Comparison of ENCODE assay signal across 10 cellular contexts in the genomic region with DNA sequence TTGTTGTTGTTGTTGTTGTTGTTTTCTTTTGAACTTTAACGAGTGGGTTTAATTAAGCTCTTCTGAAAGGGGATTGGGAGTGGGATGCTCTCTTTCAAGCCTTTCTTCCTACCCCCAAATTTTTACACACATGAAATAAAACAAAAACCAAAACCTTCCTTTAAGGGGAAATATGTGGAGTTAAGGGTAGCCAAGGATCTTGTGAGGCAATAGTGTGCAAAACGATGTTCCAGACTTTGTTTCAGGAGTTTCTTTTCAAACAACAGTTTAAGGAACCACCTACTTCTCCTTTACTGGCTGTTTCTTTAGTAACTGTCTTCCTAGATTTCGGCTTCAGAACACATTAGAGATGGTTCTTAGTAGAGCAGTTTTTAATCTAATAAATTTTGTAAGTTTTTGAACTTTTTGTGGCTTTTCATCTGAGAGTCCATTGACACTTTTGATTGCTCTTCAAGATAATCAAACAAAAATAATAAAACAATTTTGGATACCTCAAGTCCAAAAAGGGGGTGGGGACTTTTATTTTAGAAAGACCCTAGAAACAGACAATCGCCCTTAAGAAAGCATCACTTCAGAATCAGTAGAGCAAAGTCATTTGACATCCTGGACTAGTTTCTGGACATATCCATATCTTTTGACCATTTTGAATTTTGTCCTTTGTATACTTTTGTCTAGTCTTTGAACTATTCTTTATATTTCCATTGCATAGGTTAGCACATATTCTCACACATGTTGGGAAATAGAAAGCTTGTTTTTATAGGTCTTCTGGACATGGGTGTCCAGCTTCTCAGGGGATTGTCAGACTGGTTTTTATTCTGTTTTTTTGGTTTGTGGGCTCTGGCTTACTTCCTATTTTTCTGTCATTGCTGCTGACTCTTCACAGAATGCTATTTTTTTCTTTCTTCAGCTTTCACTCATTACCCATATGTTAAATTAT. TPM values are rescaled to one million over a fixed set of nuclear protein-coding genes. Genes with fewer than 3 reads are reported as not detected.
A peak's percentile ranks its signal among the peaks of the same experiment; 100 is the strongest.
DNase-seq lines count a peak whose midpoint lies in the region; ATAC-seq, FAIRE-seq and TF ChIP-seq lines count a peak whose summit lies in the region.
"Had no signal": no experiment of that assay in that cellular context is flagged by ENCODE, and none has a peak within 500 bp of the region (broad histone marks: within the 10 kb centered on the region; RNA-seq: fewer than 3 reads in every experiment).

No MANE protein-coding gene starts in this region.

- peaks cover 10% of the 10 kb centered on the region for H4K20me1 ChIP-seq in astrocyte (ENCODE audit: insufficient read depth, low read length)
- H4K20me1 ChIP-seq in neural progenitor cell (ENCODE audit: low read depth): peaks cover 38% of the 10 kb centered on the region

- H3K4me3 Mint-ChIP-seq in astrocyte (ENCODE audit: unreplicated experiment) (peak overlapping the region; percentile 22), neural progenitor cell (no peak overlapping the region)
- no peak overlapping the region for H3K4me3 Mint-ChIP-seq in activated naive CD4-positive, alpha-beta T cell treated with anti-CD3 and anti-CD28 coated beads for 36 hours
- H3K4me3 Mint-ChIP-seq: activated naive CD8-positive, alpha-beta T cell had no signal

- CTCF ChIA-PET in activated naive CD4-positive, alpha-beta T cell treated with anti-CD3 and anti-CD28 coated beads for 36 hours (lab: Charles Lee): interaction anchor here (0.6 to 1.1 kb wide), 4 partner anchors 23 to 235 kb away, joined by 3 read pairs; no protein-coding TSS in a partner anchor

- intact Hi-C loops in activated naive CD4-positive, alpha-beta T cell treated with anti-CD3 and anti-CD28 coated beads for 36 hours (cut with micrococcal nuclease): loop anchor here (5.0 to 10.0 kb wide), 3 partner anchors 327 to 1833 kb away; partner anchors contain the start of gene TFDP2

- H3K27me3 Mint-ChIP-seq in astrocyte (ENCODE audit: low read depth, unreplicated experiment): no peaks in the 10 kb centered on the region
- peaks cover 7% of the 10 kb centered on the region for H3K27me3 Mint-ChIP-seq in neural progenitor cell (ENCODE audit: insufficient read depth, low read depth)
- no peaks in the 10 kb centered on the region for H3K27me3 Mint-ChIP-seq in activated naive CD4-positive, alpha-beta T cell treated with anti-CD3 and anti-CD28 coated beads for 36 hours (ENCODE audit: low read depth)
- H3K27me3 Mint-ChIP-seq: activated naive CD8-positive, alpha-beta T cell had no signal

- H3K9me3 ChIP-seq in astrocyte (ENCODE audit: insufficient read depth, low read depth, low read length) (no peaks in the 10 kb centered on the region), neural progenitor cell (ENCODE audit: low read depth) (no peaks in the 10 kb centered on the region)

- no peak overlapping the region for H2AFZ ChIP-seq in ACC112 (ENCODE audit: low read length, unreplicated experiment)
- no peak overlapping the region for H2AFZ ChIP-seq in astrocyte (ENCODE audit: low read depth, low read length)
- no peak overlapping the region for H2AFZ ChIP-seq in neural progenitor cell (replicated peaks)

- H3F3A ChIP-seq in neural progenitor cell (ENCODE audit: low read depth): peaks cover 13% of the 10 kb centered on the region

- H3K9ac ChIP-seq in astrocyte (ENCODE audit: low read length) (no peak overlapping the region), neural progenitor cell (no peak overlapping the region)

- H3K36me3 ChIP-seq in ACC112 (ENCODE audit: insufficient read depth, low read length) (peaks cover 12% of the 10 kb centered on the region; the same call in 1 of the 2 replicates), astrocyte (ENCODE audit: insufficient read depth, low read length) (no peaks in the 10 kb centered on the region), neural progenitor cell (no peaks in the 10 kb centered on the region)

- H3K27me3 ChIP-seq in ACC112 (ENCODE audit: insufficient read depth, low read length) (no peaks in the 10 kb centered on the region), astrocyte (ENCODE audit: insufficient read depth, low read length) (no peaks in the 10 kb centered on the region), neural progenitor cell (no peaks in the 10 kb centered on the region)

- peaks cover 92% of the 10 kb centered on the region for H3K79me2 ChIP-seq in ACC112 (ENCODE audit: control insufficient read depth, insufficient read depth, low read length, unreplicated experiment)
- H3K79me2 ChIP-seq in astrocyte (ENCODE audit: insufficient read depth, low read length): peaks cover 75% of the 10 kb centered on the region
- H3K79me2 ChIP-seq in neural progenitor cell (ENCODE audit: low read depth): peaks cover 99% of the 10 kb centered on the region

- ATAC-seq in GM19043 (IDR thresholded peaks at IDR 0.05; ENCODE audit: low read depth, unreplicated experiment): peak; percentile 44
- peak; percentile 37 for ATAC-seq in HG03280 (IDR thresholded peaks at IDR 0.05; ENCODE audit: unreplicated experiment)

- FAIRE-seq in astrocyte (lab: Jason Lieb, UNC): no peak
- FAIRE-seq: G401.6 had no signal

- H3K4me1 ChIP-seq in ACC112 (ENCODE audit: control insufficient read depth, insufficient read depth, low read length, unreplicated experiment): peaks cover 31% of the 10 kb centered on the region
- peaks cover 7% of the 10 kb centered on the region for H3K4me1 ChIP-seq in astrocyte (ENCODE audit: insufficient read depth, low read length)
- H3K4me1 ChIP-seq in neural progenitor cell: peaks cover 41% of the 10 kb centered on the region

- H3K4me3 ChIP-seq in ACC112 (ENCODE audit: low read depth, low read length) (peak overlapping the region; percentile 95), astrocyte (ENCODE audit: insufficient read depth, low read depth, low read length) (no peak overlapping the region), neural progenitor cell (peak overlapping the region; percentile 1)

- TF ChIP-seq CTCF in astrocyte (IDR thresholded peaks at IDR 0.05; ENCODE audit: insufficient read depth, low read depth, low read length) (no peak), neural progenitor cell (IDR thresholded peaks at IDR 0.05) (no peak)

- no peaks in the 10 kb centered on the region for H3K36me3 Mint-ChIP-seq in astrocyte (ENCODE audit: low read depth, unreplicated experiment)
- peaks cover 29% of the 10 kb centered on the region for H3K36me3 Mint-ChIP-seq in neural progenitor cell
- H3K36me3 Mint-ChIP-seq in activated naive CD4-positive, alpha-beta T cell treated with anti-CD3 and anti-CD28 coated beads for 36 hours (ENCODE audit: low read depth): peaks cover 5% of the 10 kb centered on the region

- H3K27ac Mint-ChIP-seq in astrocyte (ENCODE audit: unreplicated experiment) (no peak overlapping the region), neural progenitor cell (no peak overlapping the region)
- no peak overlapping the region for H3K27ac Mint-ChIP-seq in activated naive CD4-positive, alpha-beta T cell treated with anti-CD3 and anti-CD28 coated beads for 36 hours
- H3K27ac Mint-ChIP-seq: activated naive CD8-positive, alpha-beta T cell had no signal

- no peaks in the 10 kb centered on the region for H3K9me3 Mint-ChIP-seq in astrocyte (ENCODE audit: unreplicated experiment)
- peaks cover 36% of the 10 kb centered on the region for H3K9me3 Mint-ChIP-seq in neural progenitor cell
- H3K9me3 Mint-ChIP-seq in activated naive CD4-positive, alpha-beta T cell treated with anti-CD3 and anti-CD28 coated beads for 36 hours: no peaks in the 10 kb centered on the region

- DNase-seq in astrocyte (ENCODE audit: low read depth) (no peak), neural progenitor cell (ENCODE audit: low spot score) (no peak), NCI-H1105 treated with DMSO at 0.1 percent for 48 hours (lab: John Stamatoyannopoulos, UW) (no peak), NCI-H345 (lab: John Stamatoyannopoulos, UW) (no peak)
- no peak for DNase-seq in activated naive CD4-positive, alpha-beta T cell treated with anti-CD3 and anti-CD28 coated beads for 36 hours

- H3K4me1 Mint-ChIP-seq in astrocyte (ENCODE audit: low read depth, unreplicated experiment): peaks cover 15% of the 10 kb centered on the region
- peaks cover 12% of the 10 kb centered on the region for H3K4me1 Mint-ChIP-seq in neural progenitor cell
- peaks cover 35% of the 10 kb centered on the region for H3K4me1 Mint-ChIP-seq in activated naive CD4-positive, alpha-beta T cell treated with anti-CD3 and anti-CD28 coated beads for 36 hours (ENCODE audit: low read depth)

- H3K4me2 ChIP-seq in astrocyte (ENCODE audit: low read length) (peak overlapping the region; percentile 46), neural progenitor cell (peak overlapping the region; percentile 95)

- peak overlapping the region; percentile 48 for H3K27ac ChIP-seq in ACC112 (ENCODE audit: low read depth, low read length)
- H3K27ac ChIP-seq in astrocyte (ENCODE audit: low read depth, low read length): no peak overlapping the region
- H3K27ac ChIP-seq in neural progenitor cell: peak overlapping the region; percentile 20

RNA-seq across cellular contexts. Expression of gene DIPK2A, which starts 6.0 kb away (rescaled TPM):
- total RNA-seq in astrocyte (11.7 and 19.1 TPM in 2 replicates), neural progenitor cell (ENCODE audit: low replicate concordance) (29.9 and 49.0 TPM in 2 replicates)
- total RNA-seq in activated naive CD4-positive, alpha-beta T cell treated with anti-CD3 and anti-CD28 coated beads for 36 hours: 1 to 10 TPM; 5.6 to 6.3 TPM
